In the genomic region with DNA sequence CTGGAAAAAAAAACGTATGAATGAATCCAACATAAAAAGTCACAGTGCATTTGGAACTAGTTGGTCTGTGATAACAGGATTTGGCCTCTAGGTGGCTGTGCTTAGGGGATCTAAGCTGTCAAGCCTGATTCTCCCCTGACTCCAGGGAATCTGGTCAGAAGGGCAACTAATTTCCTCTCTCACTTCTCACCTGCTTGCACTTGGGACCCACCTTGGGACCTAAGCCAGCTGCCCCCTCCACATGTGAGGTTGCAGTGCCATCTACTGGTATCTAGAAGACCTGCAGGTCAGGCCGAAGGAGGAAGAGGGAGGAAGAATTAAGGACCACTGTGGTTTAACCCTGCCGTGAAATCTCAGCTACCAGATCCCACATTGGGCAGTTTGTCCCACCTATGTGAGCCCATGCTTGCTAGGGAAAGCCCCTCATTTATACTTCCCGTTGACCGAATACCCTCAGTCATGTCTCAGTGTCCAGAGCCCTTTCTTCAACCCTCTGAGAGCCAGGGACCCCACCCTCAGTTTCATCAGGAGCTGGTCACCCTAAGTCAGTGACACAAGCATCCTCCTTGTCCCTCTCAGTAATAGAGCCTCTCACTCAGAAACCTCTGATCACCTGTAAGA, we compare ENCODE assay signal across 1 cellular context.
TF ChIP-seq lines count a peak whose summit lies in the region.

No MANE protein-coding gene starts in this region.

TF ChIP-seq in HepG2, 621 proteins besides CTCF, POLR2A, EP300 and RAD21 (continued from another document and continues in another):
- TF ChIP-seq, protein P1, sequence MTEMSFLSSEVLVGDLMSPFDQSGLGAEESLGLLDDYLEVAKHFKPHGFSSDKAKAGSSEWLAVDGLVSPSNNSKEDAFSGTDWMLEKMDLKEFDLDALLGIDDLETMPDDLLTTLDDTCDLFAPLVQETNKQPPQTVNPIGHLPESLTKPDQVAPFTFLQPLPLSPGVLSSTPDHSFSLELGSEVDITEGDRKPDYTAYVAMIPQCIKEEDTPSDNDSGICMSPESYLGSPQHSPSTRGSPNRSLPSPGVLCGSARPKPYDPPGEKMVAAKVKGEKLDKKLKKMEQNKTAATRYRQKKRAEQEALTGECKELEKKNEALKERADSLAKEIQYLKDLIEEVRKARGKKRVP (CRISPR knock-in tag; IDR thresholded peaks at IDR 0.05), result no peak
- TF ChIP-seq SNAPC2 (CRISPR knock-in tag; IDR thresholded peaks at IDR 0.05) (no peak), ZNF225 (CRISPR knock-in tag; IDR thresholded peaks at IDR 0.05) (no peak), ZNF670 (CRISPR knock-in tag; IDR thresholded peaks at IDR 0.05; ENCODE audit: borderline replicate concordance) (no peak), SOX5 (CRISPR knock-in tag; IDR thresholded peaks at IDR 0.05; ENCODE audit: borderline replicate concordance) (peak; percentile 10; the same call in 1 of the 2 replicates), ZC3H4 (CRISPR knock-in tag; IDR thresholded peaks at IDR 0.05; ENCODE audit: borderline replicate concordance) (no peak), YEATS2 (CRISPR knock-in tag; IDR thresholded peaks at IDR 0.05; ENCODE audit: borderline replicate concordance) (peak; percentile 27; the same call in 1 of the 2 replicates), HNF4G (IDR thresholded peaks at IDR 0.05; ENCODE audit: borderline replicate concordance, low read depth, low read length) (peak; percentile 93), HNF4G (CRISPR knock-in tag; IDR thresholded peaks at IDR 0.05; ENCODE audit: borderline replicate concordance, low read depth) (peak; percentile 63; the same call in 1 of the 2 replicates), ZNF780A (CRISPR knock-in tag; IDR thresholded peaks at IDR 0.05) (no peak), KDM3A (CRISPR knock-in tag; IDR thresholded peaks at IDR 0.05; ENCODE audit: low read depth) (peak; percentile 75; the same call in 1 of the 2 replicates), PHF8 (CRISPR knock-in tag; IDR thresholded peaks at IDR 0.05) (0 out of 2 replicates have a peak, but pooled peaks have one; percentile 20), ZNF343 (CRISPR knock-in tag; IDR thresholded peaks at IDR 0.05) (no peak), ZNF510 (CRISPR knock-in tag; IDR thresholded peaks at IDR 0.05; ENCODE audit: low read depth) (no peak), SOX13 (IDR thresholded peaks at IDR 0.05) (no peak), SOX13 (CRISPR knock-in tag; conservative IDR thresholded peaks at IDR 0.05 in 1 of 2, IDR thresholded peaks at IDR 0.05 in 1 of 2) (peak in 1 of 2 experiments; percentile 34; a peak in 1 of 4 replicates), ZNF331 (CRISPR knock-in tag; IDR thresholded peaks at IDR 0.05) (peak; percentile 35; the same call in 1 of the 2 replicates), SALL1 (CRISPR knock-in tag; IDR thresholded peaks at IDR 0.05) (peak; percentile 77), ZNF839 (CRISPR knock-in tag; IDR thresholded peaks at IDR 0.05; ENCODE audit: borderline replicate concordance) (no peak), XRCC5 (optimal IDR thresholded peaks at IDR 0.05; ENCODE audit: low read length) (peak; percentile 77), SETDB1 (CRISPR knock-in tag; IDR thresholded peaks at IDR 0.05; ENCODE audit: borderline replicate concordance) (no peak), ZFP90 (CRISPR knock-in tag; IDR thresholded peaks at IDR 0.05; ENCODE audit: borderline replicate concordance) (no peak), ZNF263 (CRISPR knock-in tag; IDR thresholded peaks at IDR 0.05) (no peak), SRSF9 (IDR thresholded peaks at IDR 0.05; ENCODE audit: borderline replicate concordance, insufficient read depth, low read depth, low read length, poor library complexity, severe bottlenecking) (no peak), ZNF317 (CRISPR knock-in tag; IDR thresholded peaks at IDR 0.05) (0 out of 2 replicates have a peak, but pooled peaks have one; percentile 39), ZNF678 (CRISPR knock-in tag; IDR thresholded peaks at IDR 0.05) (no peak), ZSCAN30 (CRISPR knock-in tag; IDR thresholded peaks at IDR 0.05) (no peak), ZNF563 (CRISPR knock-in tag; IDR thresholded peaks at IDR 0.05) (no peak), ZNF841 (CRISPR knock-in tag; IDR thresholded peaks at IDR 0.05; ENCODE audit: borderline replicate concordance) (no peak), ZNF432 (CRISPR knock-in tag; IDR thresholded peaks at IDR 0.05; ENCODE audit: borderline replicate concordance) (no peak), ESRRA (CRISPR knock-in tag; IDR thresholded peaks at IDR 0.05; ENCODE audit: low read depth) (peak; percentile 58; the same call in 1 of the 2 replicates), ONECUT2 (CRISPR knock-in tag; IDR thresholded peaks at IDR 0.05) (no peak), NR2F1 (CRISPR knock-in tag; IDR thresholded peaks at IDR 0.05) (peak; percentile 51 to 68; a peak in 3 of 4 replicates), ZSCAN31 (CRISPR knock-in tag; IDR thresholded peaks at IDR 0.05; ENCODE audit: low read depth) (no peak; the same call in 1 of the 2 replicates), ZNF552 (CRISPR knock-in tag; IDR thresholded peaks at IDR 0.05; ENCODE audit: borderline replicate concordance) (no peak), HDAC1 (CRISPR knock-in tag; IDR thresholded peaks at IDR 0.05) (peak; percentile 54)
- TF ChIP-seq, protein P2, sequence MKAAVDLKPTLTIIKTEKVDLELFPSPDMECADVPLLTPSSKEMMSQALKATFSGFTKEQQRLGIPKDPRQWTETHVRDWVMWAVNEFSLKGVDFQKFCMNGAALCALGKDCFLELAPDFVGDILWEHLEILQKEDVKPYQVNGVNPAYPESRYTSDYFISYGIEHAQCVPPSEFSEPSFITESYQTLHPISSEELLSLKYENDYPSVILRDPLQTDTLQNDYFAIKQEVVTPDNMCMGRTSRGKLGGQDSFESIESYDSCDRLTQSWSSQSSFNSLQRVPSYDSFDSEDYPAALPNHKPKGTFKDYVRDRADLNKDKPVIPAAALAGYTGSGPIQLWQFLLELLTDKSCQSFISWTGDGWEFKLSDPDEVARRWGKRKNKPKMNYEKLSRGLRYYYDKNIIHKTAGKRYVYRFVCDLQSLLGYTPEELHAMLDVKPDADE (CRISPR knock-in tag; IDR thresholded peaks at IDR 0.05), result no peak
- TF ChIP-seq, protein P3, sequence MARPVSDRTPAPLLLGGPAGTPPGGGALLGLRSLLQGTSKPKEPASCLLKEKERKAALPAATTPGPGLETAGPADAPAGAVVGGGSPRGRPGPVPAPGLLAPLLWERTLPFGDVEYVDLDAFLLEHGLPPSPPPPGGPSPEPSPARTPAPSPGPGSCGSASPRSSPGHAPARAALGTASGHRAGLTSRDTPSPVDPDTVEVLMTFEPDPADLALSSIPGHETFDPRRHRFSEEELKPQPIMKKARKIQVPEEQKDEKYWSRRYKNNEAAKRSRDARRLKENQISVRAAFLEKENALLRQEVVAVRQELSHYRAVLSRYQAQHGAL (CRISPR knock-in tag; IDR thresholded peaks at IDR 0.05; ENCODE audit: not compliant biosample characterization), result no peak
- TF ChIP-seq, protein P4, sequence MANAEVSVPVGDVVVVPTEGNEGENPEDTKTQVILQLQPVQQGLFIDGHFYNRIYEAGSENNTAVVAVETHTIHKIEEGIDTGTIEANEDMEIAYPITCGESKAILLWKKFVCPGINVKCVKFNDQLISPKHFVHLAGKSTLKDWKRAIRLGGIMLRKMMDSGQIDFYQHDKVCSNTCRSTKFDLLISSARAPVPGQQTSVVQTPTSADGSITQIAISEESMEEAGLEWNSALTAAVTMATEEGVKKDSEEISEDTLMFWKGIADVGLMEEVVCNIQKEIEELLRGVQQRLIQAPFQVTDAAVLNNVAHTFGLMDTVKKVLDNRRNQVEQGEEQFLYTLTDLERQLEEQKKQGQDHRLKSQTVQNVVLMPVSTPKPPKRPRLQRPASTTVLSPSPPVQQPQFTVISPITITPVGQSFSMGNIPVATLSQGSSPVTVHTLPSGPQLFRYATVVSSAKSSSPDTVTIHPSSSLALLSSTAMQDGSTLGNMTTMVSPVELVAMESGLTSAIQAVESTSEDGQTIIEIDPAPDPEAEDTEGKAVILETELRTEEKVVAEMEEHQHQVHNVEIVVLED (CRISPR knock-in tag; IDR thresholded peaks at IDR 0.05; ENCODE audit: borderline replicate concordance), result no peak
- TF ChIP-seq, protein P5, sequence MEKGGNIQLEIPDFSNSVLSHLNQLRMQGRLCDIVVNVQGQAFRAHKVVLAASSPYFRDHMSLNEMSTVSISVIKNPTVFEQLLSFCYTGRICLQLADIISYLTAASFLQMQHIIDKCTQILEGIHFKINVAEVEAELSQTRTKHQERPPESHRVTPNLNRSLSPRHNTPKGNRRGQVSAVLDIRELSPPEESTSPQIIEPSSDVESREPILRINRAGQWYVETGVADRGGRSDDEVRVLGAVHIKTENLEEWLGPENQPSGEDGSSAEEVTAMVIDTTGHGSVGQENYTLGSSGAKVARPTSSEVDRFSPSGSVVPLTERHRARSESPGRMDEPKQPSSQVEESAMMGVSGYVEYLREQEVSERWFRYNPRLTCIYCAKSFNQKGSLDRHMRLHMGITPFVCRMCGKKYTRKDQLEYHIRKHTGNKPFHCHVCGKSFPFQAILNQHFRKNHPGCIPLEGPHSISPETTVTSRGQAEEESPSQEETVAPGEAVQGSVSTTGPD (CRISPR knock-in tag; IDR thresholded peaks at IDR 0.05), result no peak
- TF ChIP-seq, protein P6, sequence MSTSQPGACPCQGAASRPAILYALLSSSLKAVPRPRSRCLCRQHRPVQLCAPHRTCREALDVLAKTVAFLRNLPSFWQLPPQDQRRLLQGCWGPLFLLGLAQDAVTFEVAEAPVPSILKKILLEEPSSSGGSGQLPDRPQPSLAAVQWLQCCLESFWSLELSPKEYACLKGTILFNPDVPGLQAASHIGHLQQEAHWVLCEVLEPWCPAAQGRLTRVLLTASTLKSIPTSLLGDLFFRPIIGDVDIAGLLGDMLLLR (CRISPR knock-in tag; IDR thresholded peaks at IDR 0.05), result no peak
- TF ChIP-seq, protein P7, sequence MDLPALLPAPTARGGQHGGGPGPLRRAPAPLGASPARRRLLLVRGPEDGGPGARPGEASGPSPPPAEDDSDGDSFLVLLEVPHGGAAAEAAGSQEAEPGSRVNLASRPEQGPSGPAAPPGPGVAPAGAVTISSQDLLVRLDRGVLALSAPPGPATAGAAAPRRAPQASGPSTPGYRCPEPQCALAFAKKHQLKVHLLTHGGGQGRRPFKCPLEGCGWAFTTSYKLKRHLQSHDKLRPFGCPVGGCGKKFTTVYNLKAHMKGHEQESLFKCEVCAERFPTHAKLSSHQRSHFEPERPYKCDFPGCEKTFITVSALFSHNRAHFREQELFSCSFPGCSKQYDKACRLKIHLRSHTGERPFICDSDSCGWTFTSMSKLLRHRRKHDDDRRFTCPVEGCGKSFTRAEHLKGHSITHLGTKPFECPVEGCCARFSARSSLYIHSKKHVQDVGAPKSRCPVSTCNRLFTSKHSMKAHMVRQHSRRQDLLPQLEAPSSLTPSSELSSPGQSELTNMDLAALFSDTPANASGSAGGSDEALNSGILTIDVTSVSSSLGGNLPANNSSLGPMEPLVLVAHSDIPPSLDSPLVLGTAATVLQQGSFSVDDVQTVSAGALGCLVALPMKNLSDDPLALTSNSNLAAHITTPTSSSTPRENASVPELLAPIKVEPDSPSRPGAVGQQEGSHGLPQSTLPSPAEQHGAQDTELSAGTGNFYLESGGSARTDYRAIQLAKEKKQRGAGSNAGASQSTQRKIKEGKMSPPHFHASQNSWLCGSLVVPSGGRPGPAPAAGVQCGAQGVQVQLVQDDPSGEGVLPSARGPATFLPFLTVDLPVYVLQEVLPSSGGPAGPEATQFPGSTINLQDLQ (CRISPR knock-in tag; IDR thresholded peaks at IDR 0.05), result no peak
- TF ChIP-seq, protein P8, sequence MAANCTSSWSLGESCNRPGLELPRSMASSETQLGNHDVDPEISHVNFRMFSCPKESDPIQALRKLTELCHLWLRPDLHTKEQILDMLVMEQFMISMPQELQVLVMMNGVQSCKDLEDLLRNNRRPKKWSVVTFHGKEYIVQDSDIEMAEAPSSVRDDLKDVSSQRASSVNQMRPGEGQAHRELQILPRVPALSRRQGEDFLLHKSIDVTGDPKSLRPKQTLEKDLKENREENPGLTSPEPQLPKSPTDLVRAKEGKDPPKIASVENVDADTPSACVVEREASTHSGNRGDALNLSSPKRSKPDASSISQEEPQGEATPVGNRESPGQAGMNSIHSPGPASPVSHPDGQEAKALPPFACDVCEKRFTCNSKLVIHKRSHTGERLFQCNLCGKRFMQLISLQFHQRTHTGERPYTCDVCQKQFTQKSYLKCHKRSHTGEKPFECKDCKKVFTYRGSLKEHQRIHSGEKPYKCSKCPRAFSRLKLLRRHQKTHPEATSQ (CRISPR knock-in tag; IDR thresholded peaks at IDR 0.05; ENCODE audit: borderline replicate concordance), result no peak
- TF ChIP-seq, protein P9, sequence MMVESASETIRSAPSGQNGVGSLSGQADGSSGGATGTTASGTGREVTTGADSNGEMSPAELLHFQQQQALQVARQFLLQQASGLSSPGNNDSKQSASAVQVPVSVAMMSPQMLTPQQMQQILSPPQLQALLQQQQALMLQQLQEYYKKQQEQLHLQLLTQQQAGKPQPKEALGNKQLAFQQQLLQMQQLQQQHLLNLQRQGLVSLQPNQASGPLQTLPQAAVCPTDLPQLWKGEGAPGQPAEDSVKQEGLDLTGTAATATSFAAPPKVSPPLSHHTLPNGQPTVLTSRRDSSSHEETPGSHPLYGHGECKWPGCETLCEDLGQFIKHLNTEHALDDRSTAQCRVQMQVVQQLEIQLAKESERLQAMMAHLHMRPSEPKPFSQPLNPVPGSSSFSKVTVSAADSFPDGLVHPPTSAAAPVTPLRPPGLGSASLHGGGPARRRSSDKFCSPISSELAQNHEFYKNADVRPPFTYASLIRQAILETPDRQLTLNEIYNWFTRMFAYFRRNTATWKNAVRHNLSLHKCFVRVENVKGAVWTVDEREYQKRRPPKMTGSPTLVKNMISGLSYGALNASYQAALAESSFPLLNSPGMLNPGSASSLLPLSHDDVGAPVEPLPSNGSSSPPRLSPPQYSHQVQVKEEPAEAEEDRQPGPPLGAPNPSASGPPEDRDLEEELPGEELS (CRISPR knock-in tag; IDR thresholded peaks at IDR 0.05), result 0 out of 2 replicates have a peak, but pooled peaks have one; percentile 17
- TF ChIP-seq, protein P10, sequence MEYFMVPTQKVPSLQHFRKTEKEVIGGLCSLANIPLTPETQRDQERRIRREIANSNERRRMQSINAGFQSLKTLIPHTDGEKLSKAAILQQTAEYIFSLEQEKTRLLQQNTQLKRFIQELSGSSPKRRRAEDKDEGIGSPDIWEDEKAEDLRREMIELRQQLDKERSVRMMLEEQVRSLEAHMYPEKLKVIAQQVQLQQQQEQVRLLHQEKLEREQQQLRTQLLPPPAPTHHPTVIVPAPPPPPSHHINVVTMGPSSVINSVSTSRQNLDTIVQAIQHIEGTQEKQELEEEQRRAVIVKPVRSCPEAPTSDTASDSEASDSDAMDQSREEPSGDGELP (IDR thresholded peaks at IDR 0.05; ENCODE audit: borderline replicate concordance, low read depth), result peak; percentile 81
- TF ChIP-seq, protein P11, sequence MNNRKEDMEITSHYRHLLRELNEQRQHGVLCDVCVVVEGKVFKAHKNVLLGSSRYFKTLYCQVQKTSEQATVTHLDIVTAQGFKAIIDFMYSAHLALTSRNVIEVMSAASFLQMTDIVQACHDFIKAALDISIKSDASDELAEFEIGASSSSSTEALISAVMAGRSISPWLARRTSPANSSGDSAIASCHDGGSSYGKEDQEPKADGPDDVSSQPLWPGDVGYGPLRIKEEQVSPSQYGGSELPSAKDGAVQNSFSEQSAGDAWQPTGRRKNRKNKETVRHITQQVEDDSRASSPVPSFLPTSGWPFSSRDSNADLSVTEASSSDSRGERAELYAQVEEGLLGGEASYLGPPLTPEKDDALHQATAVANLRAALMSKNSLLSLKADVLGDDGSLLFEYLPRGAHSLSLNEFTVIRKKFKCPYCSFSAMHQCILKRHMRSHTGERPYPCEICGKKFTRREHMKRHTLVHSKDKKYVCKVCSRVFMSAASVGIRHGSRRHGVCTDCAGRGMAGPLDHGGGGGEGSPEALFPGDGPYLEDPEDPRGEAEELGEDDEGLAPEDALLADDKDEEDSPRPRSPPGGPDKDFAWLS (CRISPR knock-in tag; IDR thresholded peaks at IDR 0.05; ENCODE audit: borderline replicate concordance), result no peak
